Comparison of ENCODE assay signal across 18 cellular contexts in genomic region chr17:73872816-73873215, GRCh38.
"Had no signal": no experiment of that assay in that cellular context is flagged by ENCODE, and none has a peak within 500 bp of the region (broad histone marks: within the 10 kb centered on the region; RNA-seq: fewer than 3 reads in every experiment).

No MANE protein-coding gene starts in this region.

- H3K27ac ChIP-seq: coronary artery, esophagus muscularis mucosa, left lung, tibial artery, VCaP had no signal

- H3K27me3 ChIP-seq: left lung had no signal

- DNase-seq: activated CD4-positive, alpha-beta T cell treated with anti-CD3 and anti-CD28 coated beads, Interleukin-2, amount 10 ng/mL, durations not matched to agents 24 days and 14 days; activated CD8-positive, alpha-beta memory T cell treated with anti-CD3 and anti-CD28 coated beads, Interleukin-2, amount 10 ng/mL, durations not matched to agents 7 days and 5 days; activated CD8-positive, alpha-beta T cell treated with anti-CD3 and anti-CD28 coated beads for 36 hours; activated effector memory CD4-positive, alpha-beta T cell treated with anti-CD3 and anti-CD28 coated beads, Interleukin-2, amount 50 U/mL, for 16 hours; activated naive CD4-positive, alpha-beta T cell treated with anti-CD3 and anti-CD28 coated beads, Interleukin-2, amount 10 ng/mL, durations not matched to agents 7 days and 5 days; activated T-cell treated with anti-CD3 and anti-CD28 coated beads for 4 hours; cerebellar nuclear complex; head of caudate nucleus; left lung; naive thymus-derived CD8-positive, alpha-beta T cell; small intestine; stimulated activated CD4-positive, alpha-beta T cell treated with anti-CD3 and anti-CD28 coated beads, Interleukin-2, amount 100 ng/mL, for 24 hours; stimulated activated naive CD8-positive, alpha-beta T cell treated with anti-CD3 and anti-CD28 coated beads, Interleukin-15, amount 100 ng/mL, for 72 hours; tibial artery had no signal

- H3K4me3 ChIP-seq: coronary artery, esophagus muscularis mucosa, left lung, lung, tibial artery had no signal

- H3K9me3 ChIP-seq: esophagus muscularis mucosa, left lung, tibial artery had no signal

- H3K4me1 ChIP-seq: esophagus muscularis mucosa, tibial artery had no signal

- H3K36me3 ChIP-seq: esophagus muscularis mucosa, left lung, tibial artery had no signal
